ENCODE assay signal across 15 cellular contexts in the genomic region with DNA sequence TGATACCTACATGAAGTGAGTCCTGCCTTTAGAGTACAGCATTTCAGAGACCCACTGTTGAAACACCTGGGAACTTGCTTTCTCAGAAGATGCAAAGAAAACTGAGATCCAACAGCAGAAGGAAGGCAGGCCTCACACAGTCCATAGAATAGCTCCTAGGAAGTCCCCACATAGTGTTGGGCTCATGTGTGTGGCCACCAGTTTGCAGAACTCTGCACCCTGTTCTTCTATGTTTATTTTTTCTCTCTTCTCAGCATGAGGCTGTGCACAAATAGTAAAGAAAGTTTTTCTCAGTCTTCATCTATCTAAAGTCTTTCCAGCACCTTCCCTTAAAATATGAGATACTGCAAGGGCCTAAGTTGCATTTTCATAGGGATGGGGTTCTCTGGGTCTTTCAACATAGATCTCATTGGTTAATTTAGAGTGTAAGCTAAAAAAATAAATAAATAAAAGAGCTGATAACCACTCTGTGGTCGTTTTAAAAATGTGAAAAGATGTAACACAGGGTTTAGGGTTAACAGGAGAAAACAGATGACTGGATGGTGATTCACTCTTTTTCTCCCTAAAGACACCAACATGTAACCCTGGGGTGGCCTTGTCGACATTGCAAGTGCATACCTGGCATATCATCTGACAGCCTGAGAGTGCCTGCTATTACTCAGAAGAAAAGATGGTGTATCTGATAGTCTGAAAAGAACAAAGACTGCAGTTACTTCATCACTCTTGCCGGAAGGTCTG.
DNase-seq lines count a peak whose midpoint lies in the region; ATAC-seq, FAIRE-seq and TF ChIP-seq lines count a peak whose summit lies in the region.
"Had no signal": no experiment of that assay in that cellular context is flagged by ENCODE, and none has a peak within 500 bp of the region (broad histone marks: within the 10 kb centered on the region; RNA-seq: fewer than 3 reads in every experiment).

No MANE protein-coding gene starts in this region.

- H2AFZ ChIP-seq in mesenchymal stem cell (ENCODE audit: low read depth, low read length): no peak overlapping the region

- no peak for ATAC-seq in HG03175 (IDR thresholded peaks at IDR 0.05; ENCODE audit: unreplicated experiment)
- no peak for ATAC-seq in activated CD8-positive, alpha-beta memory T cell treated with anti-CD3 and anti-CD28 coated beads, Interleukin-2, amount 10 ng/mL, durations not matched to agents 7 days and 5 days
- ATAC-seq: stimulated activated naive B cell treated with anti-CD40 and anti-IgM and Interleukin-4, amounts not matched to agents 10 μg/mL and 1 μg/mL and 100 μg/mL, for 72 hours had no signal

- H3K27me3 ChIP-seq in mesenchymal stem cell (ENCODE audit: control insufficient read depth in 1 of 2, insufficient read depth in 1 of 2, low read length in 2 of 2): no peaks in the 10 kb centered on the region
- no peaks in the 10 kb centered on the region for H3K27me3 ChIP-seq in spleen (replicated peaks in 1 of 7)
- H3K27me3 ChIP-seq: ovary had no signal

- peak overlapping the region; percentile 58 for H2AK5ac ChIP-seq in mesenchymal stem cell (ENCODE audit: low read length, severe bottlenecking)

- TF ChIP-seq POLR2A in spleen (IDR thresholded peaks at IDR 0.05): no peak

- H3K4me3 Mint-ChIP-seq in activated CD8-positive, alpha-beta memory T cell treated with anti-CD3 and anti-CD28 coated beads, Interleukin-2, amount 10 ng/mL, durations not matched to agents 7 days and 5 days: no peak overlapping the region
- H3K4me3 Mint-ChIP-seq: CD4-positive, CD25-positive, alpha-beta regulatory T cell; stimulated activated naive B cell treated with anti-CD40 and anti-IgM and Interleukin-4, amounts not matched to agents 10 μg/mL and 1 μg/mL and 100 μg/mL, for 72 hours had no signal

- no peak overlapping the region for H3K27ac Mint-ChIP-seq in activated CD8-positive, alpha-beta memory T cell treated with anti-CD3 and anti-CD28 coated beads, Interleukin-2, amount 10 ng/mL, durations not matched to agents 7 days and 5 days
- H3K27ac Mint-ChIP-seq: CD4-positive, CD25-positive, alpha-beta regulatory T cell; stimulated activated naive B cell treated with anti-CD40 and anti-IgM and Interleukin-4, amounts not matched to agents 10 μg/mL and 1 μg/mL and 100 μg/mL, for 72 hours had no signal

- no peak for FAIRE-seq in kidney (lab: Jason Lieb, UNC)

- H3K23ac ChIP-seq in mesenchymal stem cell (ENCODE audit: low read length in 2 of 2): no peak overlapping the region

- H2BK12ac ChIP-seq in mesenchymal stem cell (ENCODE audit: low read length in 2 of 2): no peak overlapping the region

- no peaks in the 10 kb centered on the region for H3K9me3 Mint-ChIP-seq in activated CD8-positive, alpha-beta memory T cell treated with anti-CD3 and anti-CD28 coated beads, Interleukin-2, amount 10 ng/mL, durations not matched to agents 7 days and 5 days (ENCODE audit: low read depth)

- H2BK5ac ChIP-seq in mesenchymal stem cell (ENCODE audit: low read depth, low read length, poor library complexity, severe bottlenecking): no peak overlapping the region

- H3K9me3 ChIP-seq in mesenchymal stem cell (ENCODE audit: control insufficient read depth, low read length) (no peaks in the 10 kb centered on the region), spleen (no peaks in the 10 kb centered on the region), kidney (ENCODE audit: control insufficient read depth in 1 of 2, low read length in 2 of 2) (no peaks in the 10 kb centered on the region)
- H3K9me3 ChIP-seq: ovary had no signal

- H3K18ac ChIP-seq in mesenchymal stem cell (ENCODE audit: low read depth in 1 of 2, low read length in 2 of 2): no peak overlapping the region

- H4K91ac ChIP-seq in mesenchymal stem cell (ENCODE audit: low read length): no peak overlapping the region

- CTCF ChIA-PET in activated CD8-positive, alpha-beta memory T cell treated with anti-CD3 and anti-CD28 coated beads, Interleukin-2, amount 10 ng/mL, durations not matched to agents 7 days and 5 days (lab: Charles Lee): no interaction called here

- DNase-seq in Caki2 (ENCODE audit: low read depth): peak; percentile 43
- peak; percentile 28 for DNase-seq in HT-29 (ENCODE audit: low spot score)
- DNase-seq in astrocyte of the spinal cord (ENCODE audit: low read depth, low spot score): peak; percentile 50
- peak; percentile 42 for DNase-seq in mesenchymal stem cell
- DNase-seq in spleen: no peak
- DNase-seq in kidney: no peak
- DNase-seq in activated CD8-positive, alpha-beta memory T cell treated with anti-CD3 and anti-CD28 coated beads, Interleukin-2, amount 10 ng/mL, durations not matched to agents 7 days and 5 days: no peak
- DNase-seq: effector CD4-positive, alpha-beta T cell; NCI-H1105; NCI-H524; ovary; stimulated activated CD4-positive, alpha-beta T cell treated with anti-CD3 and anti-CD28 coated beads, Interleukin-2, amount 100 ng/mL, for 24 hours; stimulated activated naive B cell treated with anti-CD40 and anti-IgM and Interleukin-4, amounts not matched to agents 10 μg/mL and 1 μg/mL and 100 μg/mL, for 72 hours had no signal

- H3K36me3 Mint-ChIP-seq in activated CD8-positive, alpha-beta memory T cell treated with anti-CD3 and anti-CD28 coated beads, Interleukin-2, amount 10 ng/mL, durations not matched to agents 7 days and 5 days: no peaks in the 10 kb centered on the region
- H3K36me3 Mint-ChIP-seq: CD4-positive, CD25-positive, alpha-beta regulatory T cell; stimulated activated naive B cell treated with anti-CD40 and anti-IgM and Interleukin-4, amounts not matched to agents 10 μg/mL and 1 μg/mL and 100 μg/mL, for 72 hours had no signal

- H3K4ac ChIP-seq in mesenchymal stem cell (ENCODE audit: low read depth in 1 of 2, low read length in 2 of 2): no peak overlapping the region

- WGBS in mesenchymal stem cell: 13% methylated on average over 2 of the region's 3 CpGs
- 47 to 64% (median 52%) methylated on average over 3 of the region's 3 CpGs for WGBS in spleen, 5 donors

- no peaks in the 10 kb centered on the region for H3K79me1 ChIP-seq in mesenchymal stem cell (replicated peaks; ENCODE audit: low read length, poor library complexity, severe bottlenecking)

- no peak overlapping the region for H2BK120ac ChIP-seq in mesenchymal stem cell (ENCODE audit: low read depth, low read length)

- intact Hi-C loops in spleen (cut with DNase I; ENCODE audit: low total_unique reads) (no loop called here), kidney (cut with DNase I) (no loop called here)

- H3K27me3 Mint-ChIP-seq in activated CD8-positive, alpha-beta memory T cell treated with anti-CD3 and anti-CD28 coated beads, Interleukin-2, amount 10 ng/mL, durations not matched to agents 7 days and 5 days: no peaks in the 10 kb centered on the region
- H3K27me3 Mint-ChIP-seq: CD4-positive, CD25-positive, alpha-beta regulatory T cell; stimulated activated naive B cell treated with anti-CD40 and anti-IgM and Interleukin-4, amounts not matched to agents 10 μg/mL and 1 μg/mL and 100 μg/mL, for 72 hours had no signal

- no peak overlapping the region for H2BK15ac ChIP-seq in mesenchymal stem cell (ENCODE audit: low read depth, poor library complexity, severe bottlenecking)

- H3K36me3 ChIP-seq in mesenchymal stem cell (ENCODE audit: control insufficient read depth in 1 of 2, insufficient read depth in 2 of 2, low read depth in 1 of 2, low read length in 2 of 2): no peaks in the 10 kb centered on the region
- no peaks in the 10 kb centered on the region for H3K36me3 ChIP-seq in spleen
- no peaks in the 10 kb centered on the region for H3K36me3 ChIP-seq in kidney (ENCODE audit: control insufficient read depth in 1 of 2, insufficient read depth in 2 of 2, low read length in 2 of 2)
- H3K36me3 ChIP-seq: ovary had no signal

- H3K9ac ChIP-seq in mesenchymal stem cell (ENCODE audit: low read length) (peak overlapping the region; percentile 37), kidney (ENCODE audit: low read length in 2 of 2) (no peak overlapping the region)

- H3K4me2 ChIP-seq in mesenchymal stem cell (ENCODE audit: low read length, poor library complexity, severe bottlenecking): no peak overlapping the region

- no peak overlapping the region for H3K14ac ChIP-seq in mesenchymal stem cell (ENCODE audit: low read length in 2 of 2)

- H3K4me1 ChIP-seq in mesenchymal stem cell (ENCODE audit: control insufficient read depth, insufficient read depth, low read depth, low read length) (peaks cover 3% of the 10 kb centered on the region), spleen (no peaks in the 10 kb centered on the region), kidney (ENCODE audit: control insufficient read depth in 1 of 2, insufficient read depth in 1 of 2, low read depth in 1 of 2, low read length in 2 of 2) (no peaks in the 10 kb centered on the region)

- no peak overlapping the region for H3K4me3 ChIP-seq in astrocyte of the spinal cord (ENCODE audit: low read depth, low read length)
- H3K4me3 ChIP-seq in mesenchymal stem cell (ENCODE audit: insufficient read depth in 1 of 2, low read depth in 1 of 2, low read length in 2 of 2): no peak overlapping the region
- no peak overlapping the region for H3K4me3 ChIP-seq in spleen
- H3K4me3 ChIP-seq in kidney (ENCODE audit: low read length in 2 of 2): no peak overlapping the region
- H3K4me3 ChIP-seq: ovary had no signal

- peak overlapping the region; percentile 52 for H3K27ac ChIP-seq in mesenchymal stem cell (ENCODE audit: low read length, poor library complexity, severe bottlenecking)
- H3K27ac ChIP-seq in spleen: no peak overlapping the region
- no peak overlapping the region for H3K27ac ChIP-seq in kidney (ENCODE audit: low read depth in 2 of 2, low read length in 2 of 2)
- H3K27ac ChIP-seq: ovary had no signal

- TF ChIP-seq CTCF in astrocyte of the spinal cord (IDR thresholded peaks at IDR 0.05; ENCODE audit: low read depth, low read length): no peak
- TF ChIP-seq CTCF in spleen (IDR thresholded peaks at IDR 0.05 in 8 of 11, conservative IDR thresholded peaks at IDR 0.05 in 3 of 11): no peak
- TF ChIP-seq CTCF in kidney (IDR thresholded peaks at IDR 0.05; ENCODE audit: borderline replicate concordance, extremely low read depth, insufficient read depth): no peak

- in situ Hi-C loops in Caki2 (cut with HindIII; ENCODE audit: low pct_unique_long_range_greater_than_20kb, low sequenced_read_pairs): no loop called here
- in situ Hi-C loops in astrocyte of the spinal cord (cut with HindIII; ENCODE audit: low sequenced_read_pairs): no loop called here

- H3K4me1 Mint-ChIP-seq in activated CD8-positive, alpha-beta memory T cell treated with anti-CD3 and anti-CD28 coated beads, Interleukin-2, amount 10 ng/mL, durations not matched to agents 7 days and 5 days: no peaks in the 10 kb centered on the region
- H3K4me1 Mint-ChIP-seq: CD4-positive, CD25-positive, alpha-beta regulatory T cell; stimulated activated naive B cell treated with anti-CD40 and anti-IgM and Interleukin-4, amounts not matched to agents 10 μg/mL and 1 μg/mL and 100 μg/mL, for 72 hours had no signal

- H4K8ac ChIP-seq in mesenchymal stem cell (ENCODE audit: low read length): no peak overlapping the region

Comparison
In these comparisons a context has a peak if more than half of its experiments do, and no peak if none do; other contexts are left out.
1. DNase-seq: peak in Caki2 (single experiment), HT-29 (single experiment), astrocyte of the spinal cord (single experiment) and mesenchymal stem cell (single experiment); none in spleen (single experiment), kidney (single experiment) and activated CD8-positive, alpha-beta memory T cell treated with anti-CD3 and anti-CD28 coated beads, Interleukin-2, amount 10 ng/mL, durations not matched to agents 7 days and 5 days (single experiment).